In genomic region chr3:198080521-198081384, GRCh38 we compare ENCODE assay signal across 1 cellular context.
TF ChIP-seq lines count a peak whose summit lies in the region.

No MANE protein-coding gene starts in this region.

TF ChIP-seq in HepG2, 621 proteins besides CTCF, POLR2A, EP300 and RAD21 (continued from another document and continues in another):
- TF ChIP-seq NR2C2 (CRISPR knock-in tag; IDR thresholded peaks at IDR 0.05; ENCODE audit: borderline replicate concordance) = peak; percentile 35; the same call in 1 of the 2 replicates
- TF ChIP-seq ZNF792 (CRISPR knock-in tag; IDR thresholded peaks at IDR 0.05) = no peak
- peak; percentile 17; the same call in 1 of the 2 replicates for TF ChIP-seq CSRNP1 (CRISPR knock-in tag; IDR thresholded peaks at IDR 0.05)
- TF ChIP-seq MTF1 (CRISPR knock-in tag; IDR thresholded peaks at IDR 0.05) = no peak
- TF ChIP-seq, protein P1, sequence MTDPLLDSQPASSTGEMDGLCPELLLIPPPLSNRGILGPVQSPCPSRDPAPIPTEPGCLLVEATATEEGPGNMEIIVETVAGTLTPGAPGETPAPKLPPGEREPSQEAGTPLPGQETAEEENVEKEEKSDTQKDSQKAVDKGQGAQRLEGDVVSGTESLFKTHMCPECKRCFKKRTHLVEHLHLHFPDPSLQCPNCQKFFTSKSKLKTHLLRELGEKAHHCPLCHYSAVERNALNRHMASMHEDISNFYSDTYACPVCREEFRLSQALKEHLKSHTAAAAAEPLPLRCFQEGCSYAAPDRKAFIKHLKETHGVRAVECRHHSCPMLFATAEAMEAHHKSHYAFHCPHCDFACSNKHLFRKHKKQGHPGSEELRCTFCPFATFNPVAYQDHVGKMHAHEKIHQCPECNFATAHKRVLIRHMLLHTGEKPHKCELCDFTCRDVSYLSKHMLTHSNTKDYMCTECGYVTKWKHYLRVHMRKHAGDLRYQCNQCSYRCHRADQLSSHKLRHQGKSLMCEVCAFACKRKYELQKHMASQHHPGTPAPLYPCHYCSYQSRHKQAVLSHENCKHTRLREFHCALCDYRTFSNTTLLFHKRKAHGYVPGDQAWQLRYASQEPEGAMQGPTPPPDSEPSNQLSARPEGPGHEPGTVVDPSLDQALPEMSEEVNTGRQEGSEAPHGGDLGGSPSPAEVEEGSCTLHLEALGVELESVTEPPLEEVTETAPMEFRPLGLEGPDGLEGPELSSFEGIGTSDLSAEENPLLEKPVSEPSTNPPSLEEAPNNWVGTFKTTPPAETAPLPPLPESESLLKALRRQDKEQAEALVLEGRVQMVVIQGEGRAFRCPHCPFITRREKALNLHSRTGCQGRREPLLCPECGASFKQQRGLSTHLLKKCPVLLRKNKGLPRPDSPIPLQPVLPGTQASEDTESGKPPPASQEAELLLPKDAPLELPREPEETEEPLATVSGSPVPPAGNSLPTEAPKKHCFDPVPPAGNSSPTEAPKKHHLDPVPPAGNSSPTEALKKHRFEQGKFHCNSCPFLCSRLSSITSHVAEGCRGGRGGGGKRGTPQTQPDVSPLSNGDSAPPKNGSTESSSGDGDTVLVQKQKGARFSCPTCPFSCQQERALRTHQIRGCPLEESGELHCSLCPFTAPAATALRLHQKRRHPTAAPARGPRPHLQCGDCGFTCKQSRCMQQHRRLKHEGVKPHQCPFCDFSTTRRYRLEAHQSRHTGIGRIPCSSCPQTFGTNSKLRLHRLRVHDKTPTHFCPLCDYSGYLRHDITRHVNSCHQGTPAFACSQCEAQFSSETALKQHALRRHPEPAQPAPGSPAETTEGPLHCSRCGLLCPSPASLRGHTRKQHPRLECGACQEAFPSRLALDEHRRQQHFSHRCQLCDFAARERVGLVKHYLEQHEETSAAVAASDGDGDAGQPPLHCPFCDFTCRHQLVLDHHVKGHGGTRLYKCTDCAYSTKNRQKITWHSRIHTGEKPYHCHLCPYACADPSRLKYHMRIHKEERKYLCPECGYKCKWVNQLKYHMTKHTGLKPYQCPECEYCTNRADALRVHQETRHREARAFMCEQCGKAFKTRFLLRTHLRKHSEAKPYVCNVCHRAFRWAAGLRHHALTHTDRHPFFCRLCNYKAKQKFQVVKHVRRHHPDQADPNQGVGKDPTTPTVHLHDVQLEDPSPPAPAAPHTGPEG (CRISPR knock-in tag; IDR thresholded peaks at IDR 0.05) = no peak
- TF ChIP-seq FIP1L1 (IDR thresholded peaks at IDR 0.05; ENCODE audit: borderline replicate concordance, insufficient read depth, low read depth, low read length) = no peak
- 0 out of 2 replicates have a peak, but pooled peaks have one; percentile 15 for TF ChIP-seq YEATS4 (CRISPR knock-in tag; IDR thresholded peaks at IDR 0.05; ENCODE audit: borderline replicate concordance)
- no peak for TF ChIP-seq MIXL1 (CRISPR knock-in tag; IDR thresholded peaks at IDR 0.05)
- TF ChIP-seq MYPOP (CRISPR knock-in tag; IDR thresholded peaks at IDR 0.05) = 0 out of 2 replicates have a peak, but pooled peaks have one; percentile 59
- TF ChIP-seq PCBP1 (IDR thresholded peaks at IDR 0.05; ENCODE audit: borderline replicate concordance, low read depth, low read length) = 0 out of 2 replicates have a peak, but pooled peaks have one; percentile 26
- TF ChIP-seq ZFP90 (CRISPR knock-in tag; IDR thresholded peaks at IDR 0.05; ENCODE audit: borderline replicate concordance) = no peak
- TF ChIP-seq, protein P2, sequence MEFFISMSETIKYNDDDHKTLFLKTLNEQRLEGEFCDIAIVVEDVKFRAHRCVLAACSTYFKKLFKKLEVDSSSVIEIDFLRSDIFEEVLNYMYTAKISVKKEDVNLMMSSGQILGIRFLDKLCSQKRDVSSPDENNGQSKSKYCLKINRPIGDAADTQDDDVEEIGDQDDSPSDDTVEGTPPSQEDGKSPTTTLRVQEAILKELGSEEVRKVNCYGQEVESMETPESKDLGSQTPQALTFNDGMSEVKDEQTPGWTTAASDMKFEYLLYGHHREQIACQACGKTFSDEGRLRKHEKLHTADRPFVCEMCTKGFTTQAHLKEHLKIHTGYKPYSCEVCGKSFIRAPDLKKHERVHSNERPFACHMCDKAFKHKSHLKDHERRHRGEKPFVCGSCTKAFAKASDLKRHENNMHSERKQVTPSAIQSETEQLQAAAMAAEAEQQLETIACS (CRISPR knock-in tag; IDR thresholded peaks at IDR 0.05) = peak; percentile 84
- TF ChIP-seq YY1 (IDR thresholded peaks at IDR 0.05; ENCODE audit: insufficient read depth, insufficient replicate concordance, low read depth, low read length) = peak; percentile 58
- peak; percentile 55; the same call in 1 of the 2 replicates for TF ChIP-seq TFDP2 (CRISPR knock-in tag; IDR thresholded peaks at IDR 0.05)
- TF ChIP-seq PAXIP1 (CRISPR knock-in tag; conservative IDR thresholded peaks at IDR 0.05) = 0 out of 2 replicates have a peak, but pooled peaks have one; percentile 16
- TF ChIP-seq KDM5B (CRISPR knock-in tag; IDR thresholded peaks at IDR 0.05; ENCODE audit: borderline replicate concordance) = no peak
- no peak for TF ChIP-seq ZNF331 (CRISPR knock-in tag; IDR thresholded peaks at IDR 0.05)
- no peak for TF ChIP-seq NCOA2 (CRISPR knock-in tag; IDR thresholded peaks at IDR 0.05)
- no peak for TF ChIP-seq SRSF4 (IDR thresholded peaks at IDR 0.05; ENCODE audit: low read depth, low read length, poor library complexity, severe bottlenecking)
- peak; percentile 79 for TF ChIP-seq ZNF547 (CRISPR knock-in tag; IDR thresholded peaks at IDR 0.05)
- TF ChIP-seq, protein P3, sequence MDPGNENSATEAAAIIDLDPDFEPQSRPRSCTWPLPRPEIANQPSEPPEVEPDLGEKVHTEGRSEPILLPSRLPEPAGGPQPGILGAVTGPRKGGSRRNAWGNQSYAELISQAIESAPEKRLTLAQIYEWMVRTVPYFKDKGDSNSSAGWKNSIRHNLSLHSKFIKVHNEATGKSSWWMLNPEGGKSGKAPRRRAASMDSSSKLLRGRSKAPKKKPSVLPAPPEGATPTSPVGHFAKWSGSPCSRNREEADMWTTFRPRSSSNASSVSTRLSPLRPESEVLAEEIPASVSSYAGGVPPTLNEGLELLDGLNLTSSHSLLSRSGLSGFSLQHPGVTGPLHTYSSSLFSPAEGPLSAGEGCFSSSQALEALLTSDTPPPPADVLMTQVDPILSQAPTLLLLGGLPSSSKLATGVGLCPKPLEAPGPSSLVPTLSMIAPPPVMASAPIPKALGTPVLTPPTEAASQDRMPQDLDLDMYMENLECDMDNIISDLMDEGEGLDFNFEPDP (CRISPR knock-in tag; conservative IDR thresholded peaks at IDR 0.05) = 0 out of 2 replicates have a peak, but pooled peaks have one; percentile 80
- TF ChIP-seq, protein P4, sequence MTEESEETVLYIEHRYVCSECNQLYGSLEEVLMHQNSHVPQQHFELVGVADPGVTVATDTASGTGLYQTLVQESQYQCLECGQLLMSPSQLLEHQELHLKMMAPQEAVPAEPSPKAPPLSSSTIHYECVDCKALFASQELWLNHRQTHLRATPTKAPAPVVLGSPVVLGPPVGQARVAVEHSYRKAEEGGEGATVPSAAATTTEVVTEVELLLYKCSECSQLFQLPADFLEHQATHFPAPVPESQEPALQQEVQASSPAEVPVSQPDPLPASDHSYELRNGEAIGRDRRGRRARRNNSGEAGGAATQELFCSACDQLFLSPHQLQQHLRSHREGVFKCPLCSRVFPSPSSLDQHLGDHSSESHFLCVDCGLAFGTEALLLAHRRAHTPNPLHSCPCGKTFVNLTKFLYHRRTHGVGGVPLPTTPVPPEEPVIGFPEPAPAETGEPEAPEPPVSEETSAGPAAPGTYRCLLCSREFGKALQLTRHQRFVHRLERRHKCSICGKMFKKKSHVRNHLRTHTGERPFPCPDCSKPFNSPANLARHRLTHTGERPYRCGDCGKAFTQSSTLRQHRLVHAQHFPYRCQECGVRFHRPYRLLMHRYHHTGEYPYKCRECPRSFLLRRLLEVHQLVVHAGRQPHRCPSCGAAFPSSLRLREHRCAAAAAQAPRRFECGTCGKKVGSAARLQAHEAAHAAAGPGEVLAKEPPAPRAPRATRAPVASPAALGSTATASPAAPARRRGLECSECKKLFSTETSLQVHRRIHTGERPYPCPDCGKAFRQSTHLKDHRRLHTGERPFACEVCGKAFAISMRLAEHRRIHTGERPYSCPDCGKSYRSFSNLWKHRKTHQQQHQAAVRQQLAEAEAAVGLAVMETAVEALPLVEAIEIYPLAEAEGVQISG (CRISPR knock-in tag; IDR thresholded peaks at IDR 0.05) = peak; percentile 45
- TF ChIP-seq XRCC5 (optimal IDR thresholded peaks at IDR 0.05; ENCODE audit: low read length) = peak; percentile 41
- 0 out of 2 replicates have a peak, but pooled peaks have one; percentile 28 for TF ChIP-seq ZFY (CRISPR knock-in tag; IDR thresholded peaks at IDR 0.05)
- peak; percentile 73 for TF ChIP-seq GABPB1 (CRISPR knock-in tag; IDR thresholded peaks at IDR 0.05)
- TF ChIP-seq TOPORS (CRISPR knock-in tag; IDR thresholded peaks at IDR 0.05) = peak; percentile 94; the same call in 1 of the 2 replicates
- peak; percentile 55; the same call in 1 of the 2 replicates for TF ChIP-seq SAFB2 (CRISPR knock-in tag; IDR thresholded peaks at IDR 0.05; ENCODE audit: borderline replicate concordance, low read depth)
- no peak for TF ChIP-seq DMAP1 (CRISPR knock-in tag; IDR thresholded peaks at IDR 0.05)
- TF ChIP-seq, protein P5, sequence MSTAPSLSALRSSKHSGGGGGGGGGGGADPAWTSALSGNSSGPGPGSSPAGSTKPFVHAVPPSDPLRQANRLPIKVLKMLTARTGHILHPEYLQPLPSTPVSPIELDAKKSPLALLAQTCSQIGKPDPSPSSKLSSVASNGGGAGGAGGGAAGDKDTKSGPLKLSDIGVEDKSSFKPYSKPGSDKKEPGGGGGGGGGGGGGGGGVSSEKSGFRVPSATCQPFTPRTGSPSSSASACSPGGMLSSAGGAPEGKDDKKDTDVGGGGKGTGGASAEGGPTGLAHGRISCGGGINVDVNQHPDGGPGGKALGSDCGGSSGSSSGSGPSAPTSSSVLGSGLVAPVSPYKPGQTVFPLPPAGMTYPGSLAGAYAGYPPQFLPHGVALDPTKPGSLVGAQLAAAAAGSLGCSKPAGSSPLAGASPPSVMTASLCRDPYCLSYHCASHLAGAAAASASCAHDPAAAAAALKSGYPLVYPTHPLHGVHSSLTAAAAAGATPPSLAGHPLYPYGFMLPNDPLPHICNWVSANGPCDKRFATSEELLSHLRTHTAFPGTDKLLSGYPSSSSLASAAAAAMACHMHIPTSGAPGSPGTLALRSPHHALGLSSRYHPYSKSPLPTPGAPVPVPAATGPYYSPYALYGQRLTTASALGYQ (CRISPR knock-in tag; IDR thresholded peaks at IDR 0.05) = no peak; the same call in 1 of the 2 replicates
